ENCODE assay signal across 1 cellular context in the genomic region with DNA sequence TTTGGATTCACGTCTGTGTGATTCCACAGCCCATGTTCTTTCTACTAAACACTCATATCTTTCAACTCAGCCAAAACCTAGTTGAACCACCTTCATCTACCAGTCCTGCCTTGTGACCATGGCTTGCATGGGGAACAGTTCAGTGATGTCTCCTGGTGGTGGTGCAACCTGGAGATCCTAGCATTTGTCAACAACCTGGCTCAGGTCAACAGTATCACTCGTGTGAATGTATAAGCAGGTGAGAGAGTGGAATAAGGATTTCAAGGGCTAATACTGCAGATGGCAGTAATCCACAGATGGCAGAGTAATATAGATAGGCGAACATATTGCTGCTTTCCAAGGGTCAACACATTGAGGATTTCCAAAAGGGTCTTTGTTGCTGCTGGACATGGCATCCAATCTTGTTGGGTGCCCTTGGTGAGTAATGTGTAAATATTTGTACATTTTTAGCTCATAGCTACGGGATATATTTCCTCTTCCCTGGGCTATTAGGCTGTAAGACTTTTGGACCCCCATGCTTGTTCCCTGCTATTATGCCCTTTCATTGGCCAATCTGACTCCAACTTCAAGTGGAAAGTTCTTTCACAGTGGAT.
TF ChIP-seq lines count a peak whose summit lies in the region.

No MANE protein-coding gene starts in this region.

TF ChIP-seq in HepG2, 621 proteins besides CTCF, POLR2A, EP300 and RAD21 (continued from another document and continues in another):
- TF ChIP-seq, protein P1, sequence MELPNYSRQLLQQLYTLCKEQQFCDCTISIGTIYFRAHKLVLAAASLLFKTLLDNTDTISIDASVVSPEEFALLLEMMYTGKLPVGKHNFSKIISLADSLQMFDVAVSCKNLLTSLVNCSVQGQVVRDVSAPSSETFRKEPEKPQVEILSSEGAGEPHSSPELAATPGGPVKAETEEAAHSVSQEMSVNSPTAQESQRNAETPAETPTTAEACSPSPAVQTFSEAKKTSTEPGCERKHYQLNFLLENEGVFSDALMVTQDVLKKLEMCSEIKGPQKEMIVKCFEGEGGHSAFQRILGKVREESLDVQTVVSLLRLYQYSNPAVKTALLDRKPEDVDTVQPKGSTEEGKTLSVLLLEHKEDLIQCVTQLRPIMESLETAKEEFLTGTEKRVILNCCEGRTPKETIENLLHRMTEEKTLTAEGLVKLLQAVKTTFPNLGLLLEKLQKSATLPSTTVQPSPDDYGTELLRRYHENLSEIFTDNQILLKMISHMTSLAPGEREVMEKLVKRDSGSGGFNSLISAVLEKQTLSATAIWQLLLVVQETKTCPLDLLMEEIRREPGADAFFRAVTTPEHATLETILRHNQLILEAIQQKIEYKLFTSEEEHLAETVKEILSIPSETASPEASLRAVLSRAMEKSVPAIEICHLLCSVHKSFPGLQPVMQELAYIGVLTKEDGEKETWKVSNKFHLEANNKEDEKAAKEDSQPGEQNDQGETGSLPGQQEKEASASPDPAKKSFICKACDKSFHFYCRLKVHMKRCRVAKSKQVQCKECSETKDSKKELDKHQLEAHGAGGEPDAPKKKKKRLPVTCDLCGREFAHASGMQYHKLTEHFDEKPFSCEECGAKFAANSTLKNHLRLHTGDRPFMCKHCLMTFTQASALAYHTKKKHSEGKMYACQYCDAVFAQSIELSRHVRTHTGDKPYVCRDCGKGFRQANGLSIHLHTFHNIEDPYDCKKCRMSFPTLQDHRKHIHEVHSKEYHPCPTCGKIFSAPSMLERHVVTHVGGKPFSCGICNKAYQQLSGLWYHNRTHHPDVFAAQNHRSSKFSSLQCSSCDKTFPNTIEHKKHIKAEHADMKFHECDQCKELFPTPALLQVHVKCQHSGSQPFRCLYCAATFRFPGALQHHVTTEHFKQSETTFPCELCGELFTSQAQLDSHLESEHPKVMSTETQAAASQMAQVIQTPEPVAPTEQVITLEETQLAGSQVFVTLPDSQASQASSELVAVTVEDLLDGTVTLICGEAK (IDR thresholded peaks at IDR 0.05): no peak
- TF ChIP-seq, protein P1 (CRISPR knock-in tag; IDR thresholded peaks at IDR 0.05): no peak; the same call in 1 of the 2 replicates
- TF ChIP-seq HOXA5 (CRISPR knock-in tag; IDR thresholded peaks at IDR 0.05) (no peak), ZNF850 (CRISPR knock-in tag; conservative IDR thresholded peaks at IDR 0.05) (no peak), FOXP4 (CRISPR knock-in tag; IDR thresholded peaks at IDR 0.05) (no peak; the same call in 1 of the 2 replicates), ZNF839 (CRISPR knock-in tag; IDR thresholded peaks at IDR 0.05; ENCODE audit: borderline replicate concordance) (no peak), ZNF136 (CRISPR knock-in tag; IDR thresholded peaks at IDR 0.05; ENCODE audit: low read depth) (no peak), ZNF687 (CRISPR knock-in tag; IDR thresholded peaks at IDR 0.05) (no peak), PHF20 (CRISPR knock-in tag; IDR thresholded peaks at IDR 0.05) (no peak), NFE2L1 (CRISPR knock-in tag; IDR thresholded peaks at IDR 0.05; ENCODE audit: borderline replicate concordance) (no peak), FOSL1 (CRISPR knock-in tag; IDR thresholded peaks at IDR 0.05; ENCODE audit: borderline replicate concordance) (no peak), BCLAF1 (IDR thresholded peaks at IDR 0.05) (no peak), NCOR1 (IDR thresholded peaks at IDR 0.05; ENCODE audit: borderline replicate concordance, low read length) (no peak), SIX4 (CRISPR knock-in tag; IDR thresholded peaks at IDR 0.05) (no peak), SMARCE1 (IDR thresholded peaks at IDR 0.05; ENCODE audit: borderline replicate concordance) (no peak), TBX2 (CRISPR knock-in tag; IDR thresholded peaks at IDR 0.05; ENCODE audit: borderline replicate concordance) (0 out of 2 replicates have a peak, but pooled peaks have one; percentile 18), WIZ (CRISPR knock-in tag; IDR thresholded peaks at IDR 0.05) (0 out of 2 replicates have a peak, but pooled peaks have one; percentile 51), ZNF709 (CRISPR knock-in tag; IDR thresholded peaks at IDR 0.05) (no peak), ZKSCAN8 (CRISPR knock-in tag; IDR thresholded peaks at IDR 0.05; ENCODE audit: borderline replicate concordance) (no peak), ZNF383 (CRISPR knock-in tag; IDR thresholded peaks at IDR 0.05; ENCODE audit: borderline replicate concordance) (no peak), MYNN (CRISPR knock-in tag; IDR thresholded peaks at IDR 0.05; ENCODE audit: low read depth) (no peak), ZNF562 (CRISPR knock-in tag; IDR thresholded peaks at IDR 0.05; ENCODE audit: borderline replicate concordance) (no peak), YEATS2 (CRISPR knock-in tag; IDR thresholded peaks at IDR 0.05; ENCODE audit: borderline replicate concordance) (no peak), DMTF1 (CRISPR knock-in tag; IDR thresholded peaks at IDR 0.05) (no peak), ZNF605 (CRISPR knock-in tag; IDR thresholded peaks at IDR 0.05) (no peak), MEIS2 (CRISPR knock-in tag; IDR thresholded peaks at IDR 0.05) (no peak)
- TF ChIP-seq, protein P2, sequence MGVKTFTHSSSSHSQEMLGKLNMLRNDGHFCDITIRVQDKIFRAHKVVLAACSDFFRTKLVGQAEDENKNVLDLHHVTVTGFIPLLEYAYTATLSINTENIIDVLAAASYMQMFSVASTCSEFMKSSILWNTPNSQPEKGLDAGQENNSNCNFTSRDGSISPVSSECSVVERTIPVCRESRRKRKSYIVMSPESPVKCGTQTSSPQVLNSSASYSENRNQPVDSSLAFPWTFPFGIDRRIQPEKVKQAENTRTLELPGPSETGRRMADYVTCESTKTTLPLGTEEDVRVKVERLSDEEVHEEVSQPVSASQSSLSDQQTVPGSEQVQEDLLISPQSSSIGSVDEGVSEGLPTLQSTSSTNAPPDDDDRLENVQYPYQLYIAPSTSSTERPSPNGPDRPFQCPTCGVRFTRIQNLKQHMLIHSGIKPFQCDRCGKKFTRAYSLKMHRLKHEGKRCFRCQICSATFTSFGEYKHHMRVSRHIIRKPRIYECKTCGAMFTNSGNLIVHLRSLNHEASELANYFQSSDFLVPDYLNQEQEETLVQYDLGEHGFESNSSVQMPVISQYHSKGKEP (CRISPR knock-in tag; IDR thresholded peaks at IDR 0.05): no peak
